ENCODE assay signal across 10 cellular contexts in the genomic region with DNA sequence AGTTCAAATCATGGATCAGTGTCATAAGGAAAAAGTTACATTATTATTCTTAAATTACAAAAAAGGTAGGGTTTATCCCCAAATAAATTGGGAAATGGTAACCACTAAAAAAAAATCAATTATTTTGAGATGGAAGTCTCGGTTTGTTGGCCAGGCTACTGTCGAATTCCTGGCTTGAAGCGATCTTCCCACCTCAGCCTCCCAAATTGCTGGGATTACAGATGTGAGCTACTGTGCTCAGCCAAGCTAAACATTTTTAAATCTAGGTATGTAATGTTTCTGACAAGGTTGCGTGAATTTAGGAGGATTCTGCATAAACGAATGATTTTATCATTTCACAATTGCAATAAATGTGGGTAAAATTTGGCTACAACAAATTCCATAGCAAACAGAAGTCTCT. TPM values are rescaled to one million over a fixed set of nuclear protein-coding genes. Genes with fewer than 3 reads are reported as not detected.
DNase-seq lines count a peak whose midpoint lies in the region; ATAC-seq, FAIRE-seq and TF ChIP-seq lines count a peak whose summit lies in the region.
"Had no signal": no experiment of that assay in that cellular context is flagged by ENCODE, and none has a peak within 500 bp of the region (broad histone marks: within the 10 kb centered on the region; RNA-seq: fewer than 3 reads in every experiment).

No MANE protein-coding gene starts in this region.

- no peaks in the 10 kb centered on the region for H3K9me1 ChIP-seq in K562 (ENCODE audit: control insufficient read depth, insufficient read depth, low read length)

- peak overlapping the region; percentile 80; the same call in 1 of the 2 replicates for H3K4me2 ChIP-seq in HCT116 (ENCODE audit: low read length)
- peak overlapping the region; percentile 55 for H3K4me2 ChIP-seq in K562 (ENCODE audit: insufficient read depth, low read length)

- no peaks in the 10 kb centered on the region for H3K9me2 ChIP-seq in HCT116 (ENCODE audit: insufficient read depth)

- H4K20me1 ChIP-seq in HCT116 (ENCODE audit: insufficient read depth), result 0 out of 2 replicates have a peak, but pooled peaks cover 6% of the 10 kb centered on the region
- no peaks in the 10 kb centered on the region for H4K20me1 ChIP-seq in K562 (replicated peaks; ENCODE audit: control insufficient read depth, insufficient read depth, low read length)

- no peak for TF ChIP-seq RAD21 in HCT116 (IDR thresholded peaks at IDR 0.05; ENCODE audit: low read depth)
- no peak for TF ChIP-seq RAD21 in K562 (CRISPR knock-in tag; conservative IDR thresholded peaks at IDR 0.05 in 1 of 2, IDR thresholded peaks at IDR 0.05 in 1 of 2)

- TF ChIP-seq POLR2A in HCT116 (IDR thresholded peaks at IDR 0.05; ENCODE audit: borderline replicate concordance, extremely low read depth, insufficient read depth, insufficient read length), result no peak
- no peak for TF ChIP-seq POLR2A in K562 (conservative IDR thresholded peaks at IDR 0.05)

- no peaks in the 10 kb centered on the region for H3K4me1 ChIP-seq in BE2C
- H3K4me1 ChIP-seq in HCT116 (ENCODE audit: control insufficient read depth in 1 of 2, insufficient read depth in 2 of 2, low read length in 2 of 2), result peaks cover 5 to 12% of the 10 kb centered on the region in 2 experiments; a peak in 3 of 4 replicates
- H3K4me1 ChIP-seq in K562 (replicated peaks in 1 of 2; ENCODE audit: control insufficient read depth in 2 of 2, insufficient read depth in 2 of 2, low read length in 2 of 2), result peaks cover 7 to 10% of the 10 kb centered on the region in 2 experiments; a peak in 3 of 5 replicates
- H3K4me1 ChIP-seq in mucosa of stomach (ENCODE audit: control insufficient read depth, insufficient read depth, low read length), result peaks cover 11% of the 10 kb centered on the region

- BruUV-seq in HCT116 (replicated peaks; lab: Mats Ljungman, UMichigan), result no TSS peak
- no TSS peak for BruUV-seq in K562 (replicated peaks; lab: Mats Ljungman, UMichigan)

- 14% methylated on average over 5 of the region's 5 CpGs for WGBS in K562 (ENCODE audit: insufficient coverage, low coverage, missing lambda C conversion rate)

- POLR2A ChIA-PET in HCT116 (lab: Charles Lee) (no interaction called here), K562 (lab: Yijun Ruan, JAX) (interaction anchor here (0.7 to 1.3 kb wide), 2 partner anchors 20 to 239 kb away, joined by 3 read pairs; no protein-coding TSS in a partner anchor)

- no peak for TF ChIP-seq EP300 in K562 (IDR thresholded peaks at IDR 0.05; ENCODE audit: low read length)

- CTCF ChIA-PET in HCT116 (lab: Charles Lee), result no interaction called here
- CTCF ChIA-PET in K562 (lab: Yijun Ruan, JAX; ENCODE audit: low intra/inter-chr PET ratio), result no interaction called here

- RAD21 ChIA-PET in HCT116 (lab: Charles Lee; ENCODE audit: low non-redundant PET in 1 of 2, low total read pairs in 2 of 2, uncharacterized antibody in 2 of 2, unreplicated experiment in 2 of 2), result no interaction called here

- H3K27me3 ChIP-seq in BE2C (no peaks in the 10 kb centered on the region), HCT116 (ENCODE audit: insufficient read depth, low read length) (no peaks in the 10 kb centered on the region), K562 (ENCODE audit: control insufficient read depth in 2 of 2, insufficient read depth in 2 of 2, low read length in 2 of 2) (no peaks in the 10 kb centered on the region), mucosa of stomach (ENCODE audit: control insufficient read depth, insufficient read depth, low read length) (no peaks in the 10 kb centered on the region)

- H3K4me3 ChIP-seq in BE2C (ENCODE audit: low read depth, low read length) (peak overlapping the region; percentile 100), HCT116 (replicated peaks in 1 of 2; ENCODE audit: low read depth in 1 of 2, low read length in 2 of 2) (no peak overlapping the region; a peak in 1 of 4 replicates), K562 (peak overlapping the region; percentile 98; the same call in 1 of the 2 replicates), mucosa of stomach (ENCODE audit: low read length) (no peak overlapping the region)

- in situ Hi-C loops in K562 (cut with MboI), result no loop called here

- peaks cover 11% of the 10 kb centered on the region for H3K36me3 ChIP-seq in BE2C
- no peaks in the 10 kb centered on the region; a peak in 1 of 4 replicates for H3K36me3 ChIP-seq in HCT116 (ENCODE audit: control insufficient read depth in 1 of 2, insufficient read depth in 2 of 2, low read length in 2 of 2)
- H3K36me3 ChIP-seq in K562 (ENCODE audit: control insufficient read depth, insufficient read depth, low read length), result peaks cover 16% of the 10 kb centered on the region; the same call in 2 of the 3 replicates
- H3K36me3 ChIP-seq in mucosa of stomach (ENCODE audit: control insufficient read depth, insufficient read depth, low read length), result no peaks in the 10 kb centered on the region

- H3K79me2 ChIP-seq in HCT116 (ENCODE audit: insufficient read depth, low read length) (peaks cover 70% of the 10 kb centered on the region), K562 (ENCODE audit: control insufficient read depth, insufficient read depth, low read length) (peaks cover 71% of the 10 kb centered on the region)

- H3K9ac ChIP-seq in HCT116 (ENCODE audit: low read length) (no peak overlapping the region), K562 (ENCODE audit: insufficient read depth in 1 of 2, low read depth in 2 of 2, low read length in 2 of 2) (peak overlapping the region; percentile 77 to 79; a peak in 3 of 4 replicates), mucosa of stomach (ENCODE audit: low read length) (peak overlapping the region; percentile 47)

- intact Hi-C loops in HCT116 (cut with micrococcal nuclease), result no loop called here
- intact Hi-C loops in K562 (cut with micrococcal nuclease), result loop anchor here (5.0 kb wide), 1 partner anchor 251 kb away; a partner anchor contains a TSS

- H3K9me3 ChIP-seq in BE2C (no peaks in the 10 kb centered on the region), HCT116 (ENCODE audit: control insufficient read depth in 1 of 2, insufficient read depth in 1 of 2, low read depth in 1 of 2, low read length in 2 of 2) (no peaks in the 10 kb centered on the region), K562 (replicated peaks; ENCODE audit: control insufficient read depth, insufficient read depth, low read depth, low read length) (no peaks in the 10 kb centered on the region), mucosa of stomach (ENCODE audit: control insufficient read depth, low read length) (no peaks in the 10 kb centered on the region)

- no peak for DNase-seq in BE2C
- no peak for DNase-seq in HCT116 (ENCODE audit: low read depth, low spot score)
- DNase-seq in K562 (ENCODE audit: extremely low read depth in 1 of 4, low spot score in 3 of 4), result no peak
- no peak for DNase-seq in NCI-H524 treated with DMSO at 0.1 percent for 48 hours (lab: John Stamatoyannopoulos, UW)
- DNase-seq: foreskin melanocyte, NCI-H2029 treated with DMSO at 0.1 percent for 48 hours had no signal

- H3K27ac ChIP-seq in HCT116 (ENCODE audit: low read depth, low read length) (no peak overlapping the region), K562 (ENCODE audit: extremely low read depth, low read depth, low read length) (no peak overlapping the region; the same call in 2 of the 3 replicates)

- no peak for FAIRE-seq in K562 (lab: Jason Lieb, UNC)

- H2AFZ ChIP-seq in HCT116 (ENCODE audit: low read depth, low read length, poor library complexity, severe bottlenecking) (no peak overlapping the region), K562 (ENCODE audit: low read depth, low read length) (no peak overlapping the region)

- TF ChIP-seq CTCF in BE2C (IDR thresholded peaks at IDR 0.05; ENCODE audit: low read depth, low read length) (no peak), HCT116 (IDR thresholded peaks at IDR 0.05 in 2 of 3, conservative IDR thresholded peaks at IDR 0.05 in 1 of 3; ENCODE audit: borderline replicate concordance in 1 of 3, insufficient read depth in 1 of 3, low read depth in 2 of 3, low read length in 2 of 3) (no peak), K562 (IDR thresholded peaks at IDR 0.05 in 2 of 3, conservative IDR thresholded peaks at IDR 0.05 in 1 of 3; ENCODE audit: insufficient read depth in 2 of 3, low read depth in 1 of 3, low read length in 3 of 3) (no peak)

- ATAC-seq in HCT116 (no peak), K562 (no peak), HG02884 (IDR thresholded peaks at IDR 0.05; ENCODE audit: unreplicated experiment) (no peak), GM21825 (IDR thresholded peaks at IDR 0.05; ENCODE audit: unreplicated experiment) (no peak), HG02852 (IDR thresholded peaks at IDR 0.05; ENCODE audit: unreplicated experiment) (no peak)

RNA-seq across cellular contexts. Expression of a gene that starts 2.0 kb away (rescaled TPM):
- 12.2 TPM for polyA plus RNA-seq in BE2C (2012; ENCODE audit: insufficient read depth, insufficient read length, low read depth)
- total RNA-seq in HCT116 (2021; ENCODE audit: unreplicated experiment) (19.1 TPM), K562 (2014; rRNA removed) (5.7 and 6.2 TPM in 2 replicates), K562 (2014; rRNA removed; fragmentation: Illumina TruSeq; extraction: Trizol) (12.8 and 15.7 TPM in 2 replicates), K562 (2015; rRNA removed; fragmentation: Illumina TruSeq; extraction: Trizol) (11.9 and 12.0 TPM in 2 replicates), K562 (2021) (11.3 and 13.6 TPM in 2 replicates)
- polyA plus RNA-seq in HCT116 (2012), result 3.3 and 4.0 TPM in 2 replicates
- total RNA-seq in K562 (2011; cell fraction: chromatin; rRNA removed; ENCODE audit: low replicate concordance), result 22.6 and 69.7 TPM in 2 replicates
- total RNA-seq in K562 (2011; cell fraction: nucleolus; rRNA removed), result 8.0 and 12.6 TPM in 2 replicates
- total RNA-seq in K562 (2011; cell fraction: nucleoplasm; rRNA removed), result 20.5 and 22.8 TPM in 2 replicates
- polyA plus RNA-seq in K562 (2011; rRNA removed) (12.0 and 12.8 TPM in 2 replicates), K562 (2014; fragmentation: Illumina TruSeq; extraction: Trizol) (11.4 and 18.2 TPM in 2 replicates), K562 (2014; fragmentation: Nextera tagmentation; extraction: Ambion mirVana) (1 to 10 TPM; 3.7 to 3.9 TPM), K562 (2014; rRNA removed) (9.4 and 11.2 TPM in 2 replicates)
- polyA plus RNA-seq in K562 (2011; cell fraction: cytosol; rRNA removed), result 1.7 and 5.0 TPM in 2 replicates
- 15.9 and 16.4 TPM in 2 replicates for polyA plus RNA-seq in K562 (2011; cell fraction: nucleus; rRNA removed)
- polyA plus RNA-seq in K562 (2012), result 5.9 and 6.6 TPM in 2 replicates
- 14.1 and 20.2 TPM in 2 replicates for polyA minus RNA-seq in K562 (2011; rRNA and poly(A)+ RNA removed)
- 9.9 and 11.7 TPM in 2 replicates for polyA minus RNA-seq in K562 (2011; cell fraction: cytosol; rRNA and poly(A)+ RNA removed)
- polyA minus RNA-seq in K562 (2011; cell fraction: nucleus; rRNA and poly(A)+ RNA removed), result 16.7 and 21.1 TPM in 2 replicates

RNA-seq across cellular contexts. Expression of a gene that starts 49.7 kb away (rescaled TPM):
- 7.2 TPM for polyA plus RNA-seq in BE2C (2012; ENCODE audit: insufficient read depth, insufficient read length, low read depth)
- total RNA-seq in HCT116 (2021; ENCODE audit: unreplicated experiment) (11.4 TPM), K562 (2014; rRNA removed) (12.5 and 14.0 TPM in 2 replicates), K562 (2014; rRNA removed; fragmentation: Illumina TruSeq; extraction: Trizol) (21.4 and 25.1 TPM in 2 replicates), K562 (2015; rRNA removed; fragmentation: Illumina TruSeq; extraction: Trizol) (16.8 and 18.8 TPM in 2 replicates), K562 (2021) (13.0 and 15.1 TPM in 2 replicates)
- 4.4 and 6.1 TPM in 2 replicates for polyA plus RNA-seq in HCT116 (2012)
- total RNA-seq in K562 (2011; cell fraction: chromatin; rRNA removed; ENCODE audit: low replicate concordance), result 42.8 and 88.7 TPM in 2 replicates
- 18.0 and 18.7 TPM in 2 replicates for total RNA-seq in K562 (2011; cell fraction: nucleolus; rRNA removed)
- total RNA-seq in K562 (2011; cell fraction: nucleoplasm; rRNA removed), result 27.5 and 40.8 TPM in 2 replicates
- polyA plus RNA-seq in K562 (2011; rRNA removed) (25.2 and 33.7 TPM in 2 replicates), K562 (2014; fragmentation: Illumina TruSeq; extraction: Trizol) (17.6 and 20.6 TPM in 2 replicates), K562 (2014; fragmentation: Nextera tagmentation; extraction: Ambion mirVana) (10 to 100 TPM; 19.0 to 20.7 TPM), K562 (2014; rRNA removed) (20.1 and 25.5 TPM in 2 replicates)
- 6.1 and 9.4 TPM in 2 replicates for polyA plus RNA-seq in K562 (2011; cell fraction: cytosol; rRNA removed)
- 24.9 and 30.7 TPM in 2 replicates for polyA plus RNA-seq in K562 (2011; cell fraction: nucleus; rRNA removed)
- 9.2 and 12.8 TPM in 2 replicates for polyA plus RNA-seq in K562 (2012)
- 29.5 and 36.6 TPM in 2 replicates for polyA minus RNA-seq in K562 (2011; rRNA and poly(A)+ RNA removed)
- 10.2 and 16.1 TPM in 2 replicates for polyA minus RNA-seq in K562 (2011; cell fraction: cytosol; rRNA and poly(A)+ RNA removed)
- 12.1 and 18.9 TPM in 2 replicates for polyA minus RNA-seq in K562 (2011; cell fraction: nucleus; rRNA and poly(A)+ RNA removed)

Comparison
In these comparisons a context has a peak if more than half of its experiments do, and no peak if none do; other contexts are left out.
1. H3K4me3 ChIP-seq: peak in BE2C (single experiment) and K562 (single experiment); none in HCT116 (0 of 2) and mucosa of stomach (single experiment).